In the genomic region with DNA sequence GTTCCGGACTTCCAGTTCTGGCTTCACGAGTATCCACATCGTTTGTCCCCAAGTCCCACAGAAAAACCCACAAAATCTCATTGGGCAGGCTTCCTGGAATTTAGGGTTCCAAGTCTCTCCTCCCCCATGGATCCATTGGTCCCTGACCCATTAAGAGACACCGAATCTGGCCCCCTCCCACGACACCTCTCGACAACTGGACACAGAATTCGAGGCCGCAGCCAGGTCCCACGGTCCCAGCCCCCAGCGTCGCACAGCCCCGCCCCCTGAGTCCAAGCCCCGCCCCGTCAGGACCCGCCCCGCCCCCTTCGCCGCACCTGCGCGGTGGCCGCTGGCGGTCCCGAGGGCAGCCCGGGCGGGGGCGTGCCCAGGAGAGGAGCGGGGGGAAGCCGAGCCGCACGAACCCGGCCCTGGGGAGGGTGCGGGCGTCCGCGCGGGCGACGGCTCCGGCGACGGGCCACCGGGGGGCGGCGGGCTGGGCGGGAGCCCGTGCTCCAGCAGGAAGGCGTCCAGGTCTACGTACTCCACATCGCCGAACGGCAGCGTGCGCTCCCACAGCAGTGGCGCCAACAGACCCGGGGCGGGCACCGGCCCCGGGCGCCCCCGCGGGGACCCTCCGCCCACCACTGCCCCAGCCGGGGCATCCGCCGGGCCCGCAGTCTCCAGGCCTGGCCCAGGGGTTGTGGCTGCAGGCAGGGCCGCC, we compare ENCODE assay signal across 7 cellular contexts. TPM values are rescaled to one million over a fixed set of nuclear protein-coding genes. Genes with fewer than 3 reads are reported as not detected.
DNase-seq lines count a peak whose midpoint lies in the region; ATAC-seq and TF ChIP-seq lines count a peak whose summit lies in the region.

No MANE protein-coding gene starts in this region.

- in situ Hi-C loops in GM13976 (cut with MboI; ENCODE audit: low sequenced_read_pairs, unreplicated experiment), result no loop called here

- no peak for TF ChIP-seq CTCF in GM13976 (IDR thresholded peaks at IDR 0.05; ENCODE audit: borderline replicate concordance, control extremely low read depth, extremely low read depth, insufficient read depth, missing control alignments)
- TF ChIP-seq CTCF in chondrocyte (IDR thresholded peaks at IDR 0.05), result no peak
- TF ChIP-seq CTCF in right lobe of liver (IDR thresholded peaks at IDR 0.05), result no peak

- peak overlapping the region; percentile 70 for H3K4me3 Mint-ChIP-seq in chondrocyte (ENCODE audit: unreplicated experiment)

- H3K4me1 ChIP-seq in right lobe of liver, result peaks cover 0 to 28% (median 16%) of the 10 kb centered on the region in 4 donors

- intact Hi-C loops in right lobe of liver (cut with DNase I), result no loop called here

- H3K4me1 Mint-ChIP-seq in chondrocyte (ENCODE audit: low read depth), result peaks cover 52% of the 10 kb centered on the region

- no peaks in the 10 kb centered on the region for H3K36me3 ChIP-seq in right lobe of liver

- no peaks in the 10 kb centered on the region for H3K9me3 Mint-ChIP-seq in chondrocyte (ENCODE audit: low read depth)

- no peaks in the 10 kb centered on the region for H3K27me3 Mint-ChIP-seq in chondrocyte (ENCODE audit: low read depth)

- H3K27ac ChIP-seq in right lobe of liver, result peak overlapping the region; percentile 87 to 97 (median 88)

- 2% methylated on average over 13 of the region's 67 CpGs for WGBS in right lobe of liver (ENCODE audit: insufficient coverage, low coverage, low lambda C conversion rate, missing lambda C conversion rate)

- peak; percentile 38 for TF ChIP-seq POLR2A in right lobe of liver (IDR thresholded peaks at IDR 0.05)

- H3K27me3 ChIP-seq in right lobe of liver, result no peaks in the 10 kb centered on the region

- peak overlapping the region; percentile 86 for H3K27ac Mint-ChIP-seq in chondrocyte (ENCODE audit: unreplicated experiment)

- no peaks in the 10 kb centered on the region for H3K9me3 ChIP-seq in right lobe of liver

- DNase-seq in GM13976 (ENCODE audit: low spot score), result peak; percentile 90
- peak; percentile 83 for DNase-seq in NAMALWA (ENCODE audit: low spot score)
- DNase-seq in activated CD4-positive, CD25-positive, alpha-beta regulatory T cell treated with anti-CD3 and anti-CD28 coated beads, Interleukin-2, amount 50 U/mL, for 72 hours, result peak; percentile 76
- DNase-seq in chondrocyte (ENCODE audit: low spot score), result no peak
- peak; percentile 82 to 87 (median 84) for DNase-seq in right lobe of liver
- DNase-seq in stimulated activated CD4-positive, alpha-beta T cell treated with anti-CD3 and anti-CD28 coated beads, Interleukin-4, amount 100 ng/mL, for 48 hours (ENCODE audit: low read depth in 2 of 2), result peak; percentile 57 to 74

- ATAC-seq in right lobe of liver (peak; percentile 46 to 56 (median 52)), GM21576 (IDR thresholded peaks at IDR 0.05; ENCODE audit: unreplicated experiment) (no peak)

- H3K4me3 ChIP-seq in right lobe of liver, result peak overlapping the region; percentile 62 to 74 (median 72)

- H3K36me3 Mint-ChIP-seq in chondrocyte (ENCODE audit: low read depth), result no peaks in the 10 kb centered on the region

RNA-seq across cellular contexts. Expression of a gene that starts 1.8 kb away (rescaled TPM):
- total RNA-seq in chondrocyte (2.1 to 6.2 TPM (median 3.9 TPM) in 3 replicates), right lobe of liver (10 to 100 TPM in 2 of 6 experiments, 1 to 10 TPM in 4; 1.8 to 11.6 (median 3.3) TPM)

RNA-seq across cellular contexts. Expression of a gene that starts 10.6 kb away (rescaled TPM):
- total RNA-seq in chondrocyte, result 8.1 to 14.1 TPM (median 9.1 TPM) in 3 replicates
- total RNA-seq in right lobe of liver, result 1 to 10 TPM in 2 of 6 experiments, under 1 TPM in 4; 0.25 to 2.0 (median 0.54) TPM

RNA-seq across cellular contexts. Expression of a gene that starts 16.1 kb away (rescaled TPM):
- 18.6 to 26.5 TPM (median 20.7 TPM) in 3 replicates for total RNA-seq in chondrocyte
- total RNA-seq in right lobe of liver, result 10 to 100 TPM; 11.4 to 30.1 (median 17.2) TPM

RNA-seq across cellular contexts. Expression of a gene that starts 16.4 kb away (rescaled TPM):
- total RNA-seq in chondrocyte (727 to 753 TPM (median 751 TPM) in 3 replicates), right lobe of liver (100 to 1,000 TPM; 355 to 867 (median 385) TPM)

RNA-seq across cellular contexts. Expression of a gene that starts 20.5 kb away (rescaled TPM):
- total RNA-seq in chondrocyte (0.38 to 0.77 TPM (median 0.67 TPM) in 3 replicates), right lobe of liver (under 1 TPM in 2 of 6 experiments, not detected in 4; 0.22 to 0.37 TPM)
